ENCODE assay signal across 30 cellular contexts in the genomic region with DNA sequence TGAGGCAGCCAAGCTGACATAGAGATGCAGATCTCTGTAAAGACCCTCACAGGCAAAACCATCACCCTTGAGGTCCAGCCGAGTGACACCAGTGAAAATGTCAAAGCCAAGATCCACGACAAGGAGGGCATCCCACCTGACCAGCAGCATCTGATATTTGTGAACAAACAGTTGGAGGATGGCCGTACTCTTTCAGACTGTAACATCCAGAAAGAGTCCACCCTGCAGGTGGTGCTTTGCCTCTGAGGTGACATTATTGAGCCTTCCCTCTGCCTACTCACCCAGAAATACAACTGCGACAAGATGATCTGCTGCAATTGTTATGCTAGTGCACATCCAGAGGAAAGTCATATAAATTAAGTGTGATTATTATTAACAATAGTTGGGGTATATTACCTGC.
"Had no signal": no experiment of that assay in that cellular context is flagged by ENCODE, and none has a peak within 500 bp of the region (broad histone marks: within the 10 kb centered on the region; RNA-seq: fewer than 3 reads in every experiment).

No MANE protein-coding gene starts in this region.

- H3K4me1 ChIP-seq: left lung, lower lobe of right lung, neural progenitor cell, parathyroid adenoma, right atrium auricular region, right lobe of liver, stomach, testis, thyroid gland, transverse colon, upper lobe of left lung, vagina had no signal

- H3K27ac Mint-ChIP-seq: immature natural killer cell; naive B cell; natural killer cell; nephron progenitor cell; neural progenitor cell; stimulated activated memory B cell treated with anti-CD40 and anti-IgM and Interleukin-4, amounts not matched to agents 10 μg/mL and 1 μg/mL and 100 μg/mL, for 72 hours had no signal

- H3K4me1 Mint-ChIP-seq: immature natural killer cell; naive B cell; natural killer cell; nephron progenitor cell; neural progenitor cell; stimulated activated memory B cell treated with anti-CD40 and anti-IgM and Interleukin-4, amounts not matched to agents 10 μg/mL and 1 μg/mL and 100 μg/mL, for 72 hours had no signal

- H3K4me2 ChIP-seq: neural progenitor cell, smooth muscle cell had no signal

- ATAC-seq: left colon; left lung; lower lobe of right lung; natural killer cell; right lobe of liver; stimulated activated memory B cell treated with anti-CD40 and anti-IgM and Interleukin-4, amounts not matched to agents 10 μg/mL and 1 μg/mL and 100 μg/mL, for 72 hours; stimulated activated naive CD8-positive, alpha-beta T cell treated with anti-CD3 and anti-CD28 coated beads, Interleukin-15, Interleukin-2, amounts not matched to agents 100 U/mL and 50 U/mL, for 24 hours had no signal

- H3K27me3 Mint-ChIP-seq: naive B cell; stimulated activated memory B cell treated with anti-CD40 and anti-IgM and Interleukin-4, amounts not matched to agents 10 μg/mL and 1 μg/mL and 100 μg/mL, for 72 hours had no signal

- H2AFZ ChIP-seq: neural progenitor cell, parathyroid adenoma had no signal

- H3K4me3 Mint-ChIP-seq: immature natural killer cell; naive B cell; natural killer cell; nephron progenitor cell; neural progenitor cell; stimulated activated memory B cell treated with anti-CD40 and anti-IgM and Interleukin-4, amounts not matched to agents 10 μg/mL and 1 μg/mL and 100 μg/mL, for 72 hours had no signal

- H3K27me3 ChIP-seq: left lung, neural progenitor cell, neutrophil, right atrium auricular region, right lobe of liver, stomach, testis, thyroid gland, transverse colon, upper lobe of left lung, vagina had no signal

- H3K27ac ChIP-seq: left lung, lower lobe of right lung, neural progenitor cell, neutrophil, parathyroid adenoma, right atrium auricular region, right lobe of liver, stomach, testis, thyroid gland, transverse colon, upper lobe of left lung, vagina had no signal

- DNase-seq: hypothalamus; immature natural killer cell; kidney; left colon; left lung; lower lobe of right lung; mammary epithelial cell; mesenchymal stem cell; naive B cell; natural killer cell; nephron progenitor cell; occipital lobe; right lobe of liver; stimulated activated CD4-positive, alpha-beta T cell treated with anti-CD3 and anti-CD28 coated beads, Interleukin-1b, Interleukin-23, amount 100 ng/mL, for 48 hours; stimulated activated CD4-positive, alpha-beta T cell treated with anti-CD3 and anti-CD28 coated beads, Interleukin-2, amount 100 ng/mL, for 48 hours; stimulated activated CD4-positive, alpha-beta T cell treated with anti-CD3 and anti-CD28 coated beads, Interleukin-4, amount 100 ng/mL, for 4 hours; stimulated activated CD8-positive, alpha-beta memory T cell treated with anti-CD3 and anti-CD28 coated beads, Interleukin-4, amount 100 ng/mL, for 48 hours; stimulated activated naive CD8-positive, alpha-beta T cell treated with anti-CD3 and anti-CD28 coated beads, Interleukin-15, Interleukin-2, amounts not matched to agents 100 U/mL and 50 U/mL, for 24 hours; stomach; testis; thyroid gland; transverse colon; upper lobe of left lung had no signal

- H3K4me3 ChIP-seq: left lung, lower lobe of right lung, neural progenitor cell, right atrium auricular region, right lobe of liver, smooth muscle cell, stomach, testis, thyroid gland, transverse colon, upper lobe of left lung, vagina had no signal

- H3K79me2 ChIP-seq: parathyroid adenoma had no signal

- H3K9me3 Mint-ChIP-seq: immature natural killer cell; naive B cell; natural killer cell; nephron progenitor cell; neural progenitor cell; stimulated activated memory B cell treated with anti-CD40 and anti-IgM and Interleukin-4, amounts not matched to agents 10 μg/mL and 1 μg/mL and 100 μg/mL, for 72 hours had no signal
